ENCODE assay signal across 16 cellular contexts in genomic region chr19:48174445-48175030, GRCh38. TPM values are rescaled to one million over a fixed set of nuclear protein-coding genes. Genes with fewer than 3 reads are reported as not detected.
DNase-seq lines count a peak whose midpoint lies in the region; ATAC-seq and TF ChIP-seq lines count a peak whose summit lies in the region.
"Had no signal": no experiment of that assay in that cellular context is flagged by ENCODE, and none has a peak within 500 bp of the region (broad histone marks: within the 10 kb centered on the region; RNA-seq: fewer than 3 reads in every experiment).

No MANE protein-coding gene starts in this region.

- no peak overlapping the region for H3K4me2 ChIP-seq in PC-3 (ENCODE audit: low read length)

- H3K27me3 ChIP-seq in HL-60 (ENCODE audit: insufficient read depth, poor library complexity, severe bottlenecking) (no peaks in the 10 kb centered on the region), PC-3 (ENCODE audit: low read length) (no peaks in the 10 kb centered on the region), MG63 (no peaks in the 10 kb centered on the region)

- intact Hi-C loops in PC-3 (cut with micrococcal nuclease), result no loop called here

- no peak for ATAC-seq in activated T-cell treated with anti-CD3 and anti-CD28 coated beads, Interleukin-2, amount 50 U/mL, for 72 hours (replicated peaks in 1 of 2)
- ATAC-seq in T-helper 17 cell (no peak), PC-3 (no peak), GM21526 (IDR thresholded peaks at IDR 0.05; ENCODE audit: low FRiP score, unreplicated experiment) (no peak)
- ATAC-seq: GM12878 had no signal

- peaks cover 35% of the 10 kb centered on the region for H3K4me1 Mint-ChIP-seq in activated T-cell treated with anti-CD3 and anti-CD28 coated beads, Interleukin-2, amount 50 U/mL, for 72 hours (ENCODE audit: low read depth)
- H3K4me1 Mint-ChIP-seq in activated T-cell treated with anti-CD3 and anti-CD28 coated beads, Interleukin-2, amount 50 U/mL, for 24 hours (ENCODE audit: low read depth), result peaks cover 27% of the 10 kb centered on the region
- H3K4me1 Mint-ChIP-seq in T-helper 17 cell (peaks cover 25% of the 10 kb centered on the region), neural crest cell (peaks cover 9% of the 10 kb centered on the region)

- POLR2A ChIA-PET in PC-3 (lab: Charles Lee; ENCODE audit: unreplicated experiment), result no interaction called here

- no peaks in the 10 kb centered on the region for H3F3A ChIP-seq in PC-3 (ENCODE audit: low read length, unreplicated experiment)

- peaks cover 5 to 15% of the 10 kb centered on the region in 2 donors for H3K36me3 Mint-ChIP-seq in activated T-cell treated with anti-CD3 and anti-CD28 coated beads, Interleukin-2, amount 50 U/mL, for 72 hours (ENCODE audit: insufficient read depth in 2 of 2)
- H3K36me3 Mint-ChIP-seq in activated T-cell treated with anti-CD3 and anti-CD28 coated beads, Interleukin-2, amount 50 U/mL, for 24 hours (ENCODE audit: low read depth), result peaks cover 72% of the 10 kb centered on the region
- peaks cover 14% of the 10 kb centered on the region for H3K36me3 Mint-ChIP-seq in T-helper 17 cell (ENCODE audit: low read depth)
- peaks cover 26% of the 10 kb centered on the region for H3K36me3 Mint-ChIP-seq in neural crest cell (ENCODE audit: low read depth)

- peaks cover 6% of the 10 kb centered on the region; the same call in 1 of the 2 replicates for H3K4me1 ChIP-seq in PC-3 (ENCODE audit: insufficient read depth, low read length)

- BruUV-seq in PC-3 (replicated peaks; lab: Mats Ljungman, UMichigan), result no TSS peak

- H3K4me3 ChIP-seq in HL-60 (replicated peaks; ENCODE audit: insufficient read depth, low read length) (no peak overlapping the region), PC-3 (ENCODE audit: low read length) (no peak overlapping the region), MG63 (no peak overlapping the region)
- H3K4me3 ChIP-seq: GM12878 had no signal

- peaks cover 11% of the 10 kb centered on the region for H3K79me2 ChIP-seq in PC-3 (ENCODE audit: low read length)

- H3K27ac Mint-ChIP-seq in activated T-cell treated with anti-CD3 and anti-CD28 coated beads, Interleukin-2, amount 50 U/mL, for 72 hours, result peak overlapping the region; percentile 52
- no peak overlapping the region for H3K27ac Mint-ChIP-seq in activated T-cell treated with anti-CD3 and anti-CD28 coated beads, Interleukin-2, amount 50 U/mL, for 24 hours
- H3K27ac Mint-ChIP-seq in T-helper 17 cell, result peak overlapping the region; percentile 77
- no peak overlapping the region for H3K27ac Mint-ChIP-seq in neural crest cell (ENCODE audit: unreplicated experiment)

- no peaks in the 10 kb centered on the region for H3K9me3 Mint-ChIP-seq in activated T-cell treated with anti-CD3 and anti-CD28 coated beads, Interleukin-2, amount 50 U/mL, for 72 hours
- no peaks in the 10 kb centered on the region for H3K9me3 Mint-ChIP-seq in activated T-cell treated with anti-CD3 and anti-CD28 coated beads, Interleukin-2, amount 50 U/mL, for 24 hours
- H3K9me3 Mint-ChIP-seq in neural crest cell, result no peaks in the 10 kb centered on the region

- no peaks in the 10 kb centered on the region for H3K9me2 ChIP-seq in PC-3 (replicated peaks; ENCODE audit: low read length)

- no peaks in the 10 kb centered on the region for H3K9me3 ChIP-seq in T-helper 17 cell (ENCODE audit: control insufficient read depth, low read length, poor library complexity, severe bottlenecking)
- H3K9me3 ChIP-seq in PC-3 (ENCODE audit: low read length), result no peaks in the 10 kb centered on the region
- peaks cover 2% of the 10 kb centered on the region; the same call in 1 of the 2 replicates for H3K9me3 ChIP-seq in MG63

- H3K9ac ChIP-seq in PC-3 (ENCODE audit: low read length), result no peak overlapping the region

- H3K27ac ChIP-seq in HL-60 (replicated peaks), result peak overlapping the region; percentile 77
- H3K27ac ChIP-seq in PC-3 (ENCODE audit: low read length), result no peak overlapping the region

- H3K36me3 ChIP-seq in PC-3 (ENCODE audit: low read depth, low read length), result no peaks in the 10 kb centered on the region
- peaks cover 42% of the 10 kb centered on the region for H3K36me3 ChIP-seq in MG63

- no peak overlapping the region for H3K4me3 Mint-ChIP-seq in activated T-cell treated with anti-CD3 and anti-CD28 coated beads, Interleukin-2, amount 50 U/mL, for 72 hours
- H3K4me3 Mint-ChIP-seq in activated T-cell treated with anti-CD3 and anti-CD28 coated beads, Interleukin-2, amount 50 U/mL, for 24 hours, result no peak overlapping the region
- H3K4me3 Mint-ChIP-seq in T-helper 17 cell, result no peak overlapping the region
- H3K4me3 Mint-ChIP-seq in neural crest cell, result peak overlapping the region; percentile 68
- H3K4me3 Mint-ChIP-seq: CD14-positive monocyte had no signal

- no peak overlapping the region for H2AFZ ChIP-seq in PC-3 (ENCODE audit: low read length)

- H4K20me1 ChIP-seq in PC-3 (ENCODE audit: low read length), result no peaks in the 10 kb centered on the region

- DNase-seq in activated T-cell treated with anti-CD3 and anti-CD28 coated beads, Interleukin-2, amount 50 U/mL, for 72 hours, result no peak
- no peak for DNase-seq in activated T-cell treated with anti-CD3 and anti-CD28 coated beads, Interleukin-2, amount 50 U/mL, for 24 hours
- DNase-seq in HL-60 (ENCODE audit: low read depth in 1 of 2, low spot score in 1 of 2) (no peak), T-helper 17 cell (no peak), neural crest cell (ENCODE audit: low read depth, low spot score) (no peak), PC-3 (no peak), MG63 (no peak)
- DNase-seq: Calu3, HCEC 1CT, NCI-H1048, NCI-H1694, NCI-H748 treated with DMSO at 0.1 percent for 48 hours, SIG-M5 had no signal

- CTCF ChIA-PET in PC-3 (lab: Charles Lee), result no interaction called here

- no peaks in the 10 kb centered on the region for H3K27me3 Mint-ChIP-seq in activated T-cell treated with anti-CD3 and anti-CD28 coated beads, Interleukin-2, amount 50 U/mL, for 72 hours (ENCODE audit: low read depth)
- no peaks in the 10 kb centered on the region for H3K27me3 Mint-ChIP-seq in activated T-cell treated with anti-CD3 and anti-CD28 coated beads, Interleukin-2, amount 50 U/mL, for 24 hours
- H3K27me3 Mint-ChIP-seq in T-helper 17 cell, result no peaks in the 10 kb centered on the region
- no peaks in the 10 kb centered on the region for H3K27me3 Mint-ChIP-seq in neural crest cell (ENCODE audit: low read depth)

- TF ChIP-seq CTCF in HL-60 (IDR thresholded peaks at IDR 0.05; ENCODE audit: insufficient read depth, low read length) (no peak), neural crest cell (conservative IDR thresholded peaks at IDR 0.05) (no peak), PC-3 (conservative IDR thresholded peaks at IDR 0.05; ENCODE audit: low read depth, low read length) (no peak)

RNA-seq across cellular contexts. Expression of gene ZSWIM9, which starts 4.1 kb away (rescaled TPM):
- total RNA-seq in activated T-cell treated with anti-CD3 and anti-CD28 coated beads, Interleukin-2, amount 50 U/mL, for 72 hours, result 10 to 100 TPM; 10.6 to 13.1 TPM
- total RNA-seq in T-helper 17 cell, result 1 to 10 TPM; 4.0 to 4.8 TPM
- total RNA-seq in neural crest cell, result 11.2 and 13.4 TPM in 2 replicates
- total RNA-seq in PC-3 (2014; rRNA removed), result 1.8 and 2.6 TPM in 2 replicates
- total RNA-seq in MG63 (2014; rRNA removed; shearing (Covaris generic); ENCODE audit: low replicate concordance), result 0.86 and 1.5 TPM in 2 replicates

RNA-seq across cellular contexts. Expression of gene LIG1, which starts 4.4 kb away (rescaled TPM):
- total RNA-seq in activated T-cell treated with anti-CD3 and anti-CD28 coated beads, Interleukin-2, amount 50 U/mL, for 72 hours, result 100 to 1,000 TPM; 156 to 212 TPM
- 10 to 100 TPM; 47.1 to 58.0 TPM for total RNA-seq in T-helper 17 cell
- total RNA-seq in neural crest cell, result 144 and 156 TPM in 2 replicates
- total RNA-seq in PC-3 (2014; rRNA removed), result 67.5 and 85.1 TPM in 2 replicates
- 37.7 and 98.0 TPM in 2 replicates for total RNA-seq in MG63 (2014; rRNA removed; shearing (Covaris generic); ENCODE audit: low replicate concordance)

Comparison
In these comparisons a context has a peak if more than half of its experiments do, and no peak if none do; other contexts are left out.
1. H3K27ac Mint-ChIP-seq: peak in activated T-cell treated with anti-CD3 and anti-CD28 coated beads, Interleukin-2, amount 50 U/mL, for 72 hours (single experiment) and T-helper 17 cell (single experiment); none in activated T-cell treated with anti-CD3 and anti-CD28 coated beads, Interleukin-2, amount 50 U/mL, for 24 hours (single experiment) and neural crest cell (single experiment).